In genomic region chr2:231355802-231356473, GRCh38 we compare ENCODE assay signal across 18 cellular contexts. TPM values are rescaled to one million over a fixed set of nuclear protein-coding genes. Genes with fewer than 3 reads are reported as not detected.
A peak's percentile ranks its signal among the peaks of the same experiment; 100 is the strongest.
DNase-seq lines count a peak whose midpoint lies in the region; ATAC-seq and TF ChIP-seq lines count a peak whose summit lies in the region.
"Had no signal": no experiment of that assay in that cellular context is flagged by ENCODE, and none has a peak within 500 bp of the region (broad histone marks: within the 10 kb centered on the region; RNA-seq: fewer than 3 reads in every experiment).

No MANE protein-coding gene starts in this region.

- peak; percentile 28 to 80 (median 70) for ATAC-seq in heart left ventricle
- ATAC-seq: left lobe of liver had no signal

- no peaks in the 10 kb centered on the region for H3K79me2 ChIP-seq in neural progenitor cell (ENCODE audit: low read depth)

- H3K4me1 ChIP-seq in ascending aorta (peaks cover 0 to 5% of the 10 kb centered on the region in 2 donors), heart left ventricle (peaks cover 0 to 14% (median 5%) of the 10 kb centered on the region in 12 donors), neural progenitor cell (peaks cover 16% of the 10 kb centered on the region), uterus (no peaks in the 10 kb centered on the region)

- H3K27me3 Mint-ChIP-seq in neural progenitor cell (ENCODE audit: insufficient read depth, low read depth): peaks cover 9% of the 10 kb centered on the region

- DNase-seq in ascending aorta (ENCODE audit: low spot score in 2 of 2): no peak
- peak in 1 of 5 donors; percentile 59 for DNase-seq in heart left ventricle
- peak; percentile 25 for DNase-seq in neural progenitor cell (ENCODE audit: low spot score)
- peak in 1 of 2 donors; percentile 29 for DNase-seq in uterus
- DNase-seq in NK-92 treated with Interleukin-12 subunit alpha and Interleukin-12 subunit beta, amount 100 ng/mL, for 24 hours (lab: John Stamatoyannopoulos, UW): no peak
- DNase-seq in NCI-H1417 (lab: John Stamatoyannopoulos, UW): no peak
- no peak for DNase-seq in activated gamma-delta T cell treated with Interleukin-2 at 50 U/mL for 16 hours
- DNase-seq: activated naive CD4-positive, alpha-beta T cell treated with Interleukin-2 at 50 U/mL for 16 hours; central memory CD4-positive, alpha-beta T cell; DND-41; NCI-H1436; NCI-H446 treated with DMSO at 0.1 percent for 48 hours; small intestine; stomach; SW 1271 had no signal

- H3K9me3 ChIP-seq in ascending aorta: no peaks in the 10 kb centered on the region
- H3K9me3 ChIP-seq in heart left ventricle: no peaks in the 10 kb centered on the region
- no peaks in the 10 kb centered on the region for H3K9me3 ChIP-seq in neural progenitor cell (ENCODE audit: low read depth)
- H3K9me3 ChIP-seq in uterus: no peaks in the 10 kb centered on the region
- H3K9me3 ChIP-seq: stomach had no signal

- H2AFZ ChIP-seq in neural progenitor cell (replicated peaks): no peak overlapping the region

- H3K4me3 ChIP-seq in ascending aorta (peak overlapping the region; percentile 26 to 31), heart left ventricle (peak overlapping the region in 3 of 12 donors; percentile 4 to 33 (median 12)), neural progenitor cell (no peak overlapping the region), uterus (no peak overlapping the region)
- H3K4me3 ChIP-seq: stomach had no signal

- TF ChIP-seq CTCF in ascending aorta (IDR thresholded peaks at IDR 0.05) (peak in 1 of 3 experiments; percentile 14), heart left ventricle (IDR thresholded peaks at IDR 0.05) (peak in 2 of 12 donors; percentile 6 to 15), neural progenitor cell (IDR thresholded peaks at IDR 0.05) (no peak), uterus (IDR thresholded peaks at IDR 0.05) (peak in 2 of 4 experiments; percentile 18 to 26)

- H3K36me3 ChIP-seq in ascending aorta: peaks cover 0 to 3% of the 10 kb centered on the region in 2 donors
- H3K36me3 ChIP-seq in heart left ventricle: peaks cover 0 to 3% (median 0%) of the 10 kb centered on the region in 9 donors
- no peaks in the 10 kb centered on the region for H3K36me3 ChIP-seq in neural progenitor cell
- no peaks in the 10 kb centered on the region for H3K36me3 ChIP-seq in uterus

- intact Hi-C loops in ascending aorta (cut with DNase I) (no loop called here), heart left ventricle (cut with DNase I) (no loop called here), uterus (cut with DNase I; ENCODE audit: low total_unique reads) (no loop called here)

- peaks cover 22% of the 10 kb centered on the region for H3K4me1 Mint-ChIP-seq in neural progenitor cell

- H3F3A ChIP-seq in neural progenitor cell (ENCODE audit: low read depth): no peaks in the 10 kb centered on the region

- 50 to 57% (median 52%) methylated on average over 18 to 20 of the region's 20 CpGs for WGBS in heart left ventricle, 4 donors

- TF ChIP-seq POLR2A in heart left ventricle (IDR thresholded peaks at IDR 0.05): no peak
- TF ChIP-seq POLR2A in uterus (IDR thresholded peaks at IDR 0.05): no peak

- H3K27me3 ChIP-seq in ascending aorta (no peaks in the 10 kb centered on the region), heart left ventricle (no peaks in the 10 kb centered on the region), neural progenitor cell (no peaks in the 10 kb centered on the region), uterus (no peaks in the 10 kb centered on the region)
- H3K27me3 ChIP-seq: stomach had no signal

- H4K20me1 ChIP-seq in neural progenitor cell (ENCODE audit: low read depth): no peaks in the 10 kb centered on the region

- H3K27ac ChIP-seq in ascending aorta (peak overlapping the region; percentile 25 to 64), heart left ventricle (peak overlapping the region in 9 of 12 donors; percentile 6 to 76 (median 59)), neural progenitor cell (no peak overlapping the region), uterus (peak overlapping the region; percentile 65 to 72)
- H3K27ac ChIP-seq: VCaP had no signal

- no peaks in the 10 kb centered on the region for H3K9me3 Mint-ChIP-seq in neural progenitor cell

- H3K4me2 ChIP-seq in neural progenitor cell: no peak overlapping the region

- H3K9ac ChIP-seq in neural progenitor cell: no peak overlapping the region

- peaks cover 3% of the 10 kb centered on the region for H3K36me3 Mint-ChIP-seq in neural progenitor cell

- H3K4me3 Mint-ChIP-seq in neural progenitor cell: no peak overlapping the region

- H3K27ac Mint-ChIP-seq in neural progenitor cell: peak overlapping the region; percentile 92

RNA-seq across cellular contexts. Expression of gene B3GNT7, which starts 39.6 kb away (rescaled TPM):
- total RNA-seq in ascending aorta (0.64 TPM), heart left ventricle (10 to 100 TPM in 2 of 9 donors, 1 to 10 TPM in 7; 1.2 to 52.4 (median 6.8) TPM), neural progenitor cell (ENCODE audit: low replicate concordance) (0.90 and 1.5 TPM in 2 replicates), uterus (1 to 10 TPM; 1.7 to 8.1 (median 3.1) TPM)
- polyA plus RNA-seq in heart left ventricle: 1 to 10 TPM in 1 of 2 donors, under 1 TPM in 1; 0.68 to 2.2 TPM
- total RNA-seq: H4 had no signal

Comparison
In these comparisons a context has a peak if more than half of its experiments do, and no peak if none do; other contexts are left out.
1. H3K4me3 ChIP-seq: peak in ascending aorta (2 of 2); none in neural progenitor cell (single experiment) and uterus (0 of 2).